Comparison of ENCODE assay signal across 13 cellular contexts in genomic region chr19:16088985-16089846, GRCh38. TPM values are rescaled to one million over a fixed set of nuclear protein-coding genes. Genes with fewer than 3 reads are reported as not detected.
DNase-seq lines count a peak whose midpoint lies in the region; ATAC-seq lines count a peak whose summit lies in the region.
"Had no signal": no experiment of that assay in that cellular context is flagged by ENCODE, and none has a peak within 500 bp of the region (broad histone marks: within the 10 kb centered on the region; RNA-seq: fewer than 3 reads in every experiment).

No MANE protein-coding gene starts in this region.

- no peak for ATAC-seq in Right ventricle myocardium inferior
- ATAC-seq in right cardiac atrium: no peak
- no peak for ATAC-seq in effector memory CD8-positive, alpha-beta T cell (replicated peaks)
- no peak for ATAC-seq in natural killer cell treated with Interleukin-12 subunit alpha and Interleukin-12 subunit beta and Interleukin-15 and Interleukin-18, amount 100 ng/mL, for 72 hours
- ATAC-seq in GM21423 (IDR thresholded peaks at IDR 0.05; ENCODE audit: unreplicated experiment): no peak
- no peak for ATAC-seq in GM18873 (IDR thresholded peaks at IDR 0.05; ENCODE audit: low FRiP score, unreplicated experiment)

- WGBS in right cardiac atrium: 72% methylated on average over 11 of the region's 11 CpGs

- no peak overlapping the region for H3K27ac ChIP-seq in right cardiac atrium (ENCODE audit: low read length)
- H3K27ac ChIP-seq: suprapubic skin had no signal

- no peaks in the 10 kb centered on the region for H3K27me3 Mint-ChIP-seq in effector memory CD8-positive, alpha-beta T cell
- no peaks in the 10 kb centered on the region for H3K27me3 Mint-ChIP-seq in natural killer cell treated with Interleukin-12 subunit alpha and Interleukin-12 subunit beta and Interleukin-15 and Interleukin-18, amount 100 ng/mL, for 72 hours

- peaks cover 100% of the 10 kb centered on the region for H3K36me3 Mint-ChIP-seq in effector memory CD8-positive, alpha-beta T cell (ENCODE audit: insufficient read depth)
- H3K36me3 Mint-ChIP-seq in natural killer cell treated with Interleukin-12 subunit alpha and Interleukin-12 subunit beta and Interleukin-15 and Interleukin-18, amount 100 ng/mL, for 72 hours: peaks cover 37% of the 10 kb centered on the region

- H3K27me3 ChIP-seq in right cardiac atrium (ENCODE audit: control insufficient read depth, insufficient read depth): no peaks in the 10 kb centered on the region
- H3K27me3 ChIP-seq: suprapubic skin had no signal

- peaks cover 18 to 23% of the 10 kb centered on the region in 2 donors for H3K4me1 Mint-ChIP-seq in effector memory CD8-positive, alpha-beta T cell (ENCODE audit: low read depth in 2 of 2)
- H3K4me1 Mint-ChIP-seq in natural killer cell treated with Interleukin-12 subunit alpha and Interleukin-12 subunit beta and Interleukin-15 and Interleukin-18, amount 100 ng/mL, for 72 hours (ENCODE audit: low read depth in 2 of 2): peaks cover 35 to 36% of the 10 kb centered on the region in 2 donors

- peaks cover 1% of the 10 kb centered on the region for H3K4me1 ChIP-seq in right cardiac atrium (ENCODE audit: control insufficient read depth, insufficient read depth, low read length)

- DNase-seq in Right ventricle myocardium inferior (ENCODE audit: missing footprints) (peak; percentile 23), right cardiac atrium (no peak), NCI-H1105 (lab: John Stamatoyannopoulos, UW) (no peak)
- DNase-seq in effector memory CD8-positive, alpha-beta T cell: no peak
- no peak for DNase-seq in natural killer cell treated with Interleukin-12 subunit alpha and Interleukin-12 subunit beta and Interleukin-15 and Interleukin-18, amount 100 ng/mL, for 72 hours (ENCODE audit: low spot score)
- no peak for DNase-seq in stimulated activated CD4-positive, alpha-beta T cell treated with anti-CD3 and anti-CD28 coated beads, Interleukin-2, amount 100 ng/mL, for 48 hours
- DNase-seq: cortex of kidney; GF-D8; stimulated activated CD4-positive, alpha-beta T cell treated with anti-CD3 and anti-CD28 coated beads, Interleukin-2, amount 100 ng/mL, for 24 hours had no signal

- H3K27ac Mint-ChIP-seq in effector memory CD8-positive, alpha-beta T cell: peak overlapping the region; percentile 59 to 64
- H3K27ac Mint-ChIP-seq in natural killer cell treated with Interleukin-12 subunit alpha and Interleukin-12 subunit beta and Interleukin-15 and Interleukin-18, amount 100 ng/mL, for 72 hours: peak overlapping the region; percentile 40 to 78

- no peak overlapping the region for H3K4me3 ChIP-seq in right cardiac atrium (ENCODE audit: low read length)
- H3K4me3 ChIP-seq: suprapubic skin had no signal

- no peaks in the 10 kb centered on the region for H3K9me3 Mint-ChIP-seq in effector memory CD8-positive, alpha-beta T cell
- no peaks in the 10 kb centered on the region for H3K9me3 Mint-ChIP-seq in natural killer cell treated with Interleukin-12 subunit alpha and Interleukin-12 subunit beta and Interleukin-15 and Interleukin-18, amount 100 ng/mL, for 72 hours

- no peaks in the 10 kb centered on the region for H3K9me3 ChIP-seq in right cardiac atrium (ENCODE audit: control insufficient read depth, low read length)
- H3K9me3 ChIP-seq: suprapubic skin had no signal

- intact Hi-C loops in Right ventricle myocardium inferior (cut with DNase I): no loop called here
- intact Hi-C loops in right cardiac atrium (cut with DNase I): no loop called here

- no peak overlapping the region for H3K4me3 Mint-ChIP-seq in effector memory CD8-positive, alpha-beta T cell
- no peak overlapping the region for H3K4me3 Mint-ChIP-seq in natural killer cell treated with Interleukin-12 subunit alpha and Interleukin-12 subunit beta and Interleukin-15 and Interleukin-18, amount 100 ng/mL, for 72 hours

RNA-seq across cellular contexts. Expression of gene TPM4, which starts 12.9 kb away (rescaled TPM):
- total RNA-seq in Right ventricle myocardium inferior (106 TPM), right cardiac atrium (100 to 1,000 TPM in 3 of 4 donors, 10 to 100 TPM in 1; 87.7 to 226 (median 130) TPM)
- polyA plus RNA-seq in right cardiac atrium: 137 TPM
- total RNA-seq in natural killer cell treated with Interleukin-12 subunit alpha and Interleukin-12 subunit beta and Interleukin-15 and Interleukin-18, amount 100 ng/mL, for 72 hours: 100 to 1,000 TPM; 462 to 510 TPM

RNA-seq across cellular contexts. Expression of gene RAB8A, which starts 22.5 kb away (rescaled TPM):
- total RNA-seq in Right ventricle myocardium inferior (25.6 TPM), right cardiac atrium (10 to 100 TPM; 22.6 to 30.0 (median 24.5) TPM)
- 12.9 TPM for polyA plus RNA-seq in right cardiac atrium
- total RNA-seq in natural killer cell treated with Interleukin-12 subunit alpha and Interleukin-12 subunit beta and Interleukin-15 and Interleukin-18, amount 100 ng/mL, for 72 hours: 100 to 1,000 TPM; 166 to 260 TPM

RNA-seq across cellular contexts. Expression of gene HSH2D, which starts 54.3 kb away (rescaled TPM):
- total RNA-seq in Right ventricle myocardium inferior: 0.49 TPM
- total RNA-seq in right cardiac atrium: 1 to 10 TPM in 1 of 4 donors, under 1 TPM in 1, not detected in 2; 0.37 to 1.0 TPM
- 0.18 TPM for polyA plus RNA-seq in right cardiac atrium
- total RNA-seq in natural killer cell treated with Interleukin-12 subunit alpha and Interleukin-12 subunit beta and Interleukin-15 and Interleukin-18, amount 100 ng/mL, for 72 hours: 100 to 1,000 TPM; 135 to 188 TPM
- polyA plus RNA-seq: neural cell had no signal

Comparison
In these comparisons a context has a peak if more than half of its experiments do, and no peak if none do; other contexts are left out.
1. RNA of gene HSH2D, which starts 54.3 kb away (total RNA-seq): 135 to 188 TPM in natural killer cell treated with Interleukin-12 subunit alpha and Interleukin-12 subunit beta and Interleukin-15 and Interleukin-18, amount 100 ng/mL, for 72 hours; 0.49 TPM in Right ventricle myocardium inferior (single experiment) and 0.37 to 1.0 TPM in right cardiac atrium; every median in the first group is over 10 times any median in the second.